Comparison of ENCODE assay signal across 24 cellular contexts in genomic region chr5:143934821-143935220, GRCh38.
"Had no signal": no experiment of that assay in that cellular context is flagged by ENCODE, and none has a peak within 500 bp of the region (broad histone marks: within the 10 kb centered on the region; RNA-seq: fewer than 3 reads in every experiment).

No MANE protein-coding gene starts in this region.

- H3K9me3 ChIP-seq: suprapubic skin, testis, thoracic aorta, thyroid gland, upper lobe of right lung, uterus, vagina had no signal

- DNase-seq: stimulated activated CD4-positive, alpha-beta T cell treated with anti-CD3 and anti-CD28 coated beads, Interleukin-2, amount 100 ng/mL, for 48 hours; stimulated activated CD4-positive, alpha-beta T cell treated with anti-CD3 and anti-CD28 coated beads, Interleukin-4, amount 100 ng/mL, for 1 hour; stimulated activated CD4-positive, alpha-beta T cell treated with anti-CD3 and anti-CD28 coated beads, Interleukin-4, amount 100 ng/mL, for 24 hours; stimulated activated CD4-positive, alpha-beta T cell treated with anti-CD3 and anti-CD28 coated beads, Interleukin-4, amount 100 ng/mL, for 4 hours; stimulated activated CD8-positive, alpha-beta memory T cell treated with anti-CD3 and anti-CD28 coated beads, Interleukin-4, amount 100 ng/mL, for 48 hours; stimulated activated naive B cell treated with anti-CD40 and anti-IgM and Interleukin-4, amounts not matched to agents 10 μg/mL and 1 μg/mL and 100 μg/mL, for 72 hours; stimulated activated naive CD4-positive, alpha-beta T cell; stimulated activated naive CD4-positive, alpha-beta T cell treated with Interleukin-2 at 50 U/mL for 16 hours; stimulated activated naive CD8-positive, alpha-beta T cell treated with anti-CD3 and anti-CD28 coated beads, Interleukin-15, amount 100 ng/mL, for 72 hours; stimulated activated naive CD8-positive, alpha-beta T cell treated with anti-CD3 and anti-CD28 coated beads, Interleukin-15, Interleukin-2, amounts not matched to agents 100 U/mL and 50 U/mL, for 24 hours; stomach; substantia nigra; testis; thyroid gland; tibial artery; transverse colon; trophoblast cell; upper lobe of left lung; upper lobe of right lung; uterus had no signal

- H3K4me3 ChIP-seq: stomach, suprapubic skin, testis, thoracic aorta, thyroid gland, tibial artery, tibial nerve, transverse colon, upper lobe of left lung, upper lobe of right lung, uterus, vagina had no signal

- H3K27me3 ChIP-seq: stomach, suprapubic skin, testis, thyroid gland, tibial artery, tibial nerve, transverse colon, upper lobe of left lung, upper lobe of right lung, uterus, vagina had no signal

- H3K36me3 ChIP-seq: stomach, suprapubic skin, thoracic aorta, thyroid gland, tibial artery, tibial nerve, transverse colon, upper lobe of left lung, upper lobe of right lung, uterus, vagina had no signal

- H3K4me1 ChIP-seq: stomach, suprapubic skin, testis, tibial artery, tibial nerve, transverse colon, upper lobe of left lung, upper lobe of right lung, uterus, vagina had no signal

- H3K27ac ChIP-seq: stomach, suprapubic skin, testis, thoracic aorta, thyroid gland, tibial artery, tibial nerve, transverse colon, upper lobe of left lung, upper lobe of right lung, uterus, vagina had no signal
